ENCODE assay signal across 1 cellular context in genomic region chr17:47895254-47895855, GRCh38.
TF ChIP-seq lines count a peak whose summit lies in the region.

No MANE protein-coding gene starts in this region.

TF ChIP-seq in K562, 482 proteins besides CTCF, POLR2A, EP300 and RAD21 (continued from another document and continues in another):
- 0 out of 2 replicates have a peak, but pooled peaks have one; percentile 3 for TF ChIP-seq ZKSCAN1 (IDR thresholded peaks at IDR 0.05; ENCODE audit: low read depth, low read length)
- no peak for TF ChIP-seq DPF2 (IDR thresholded peaks at IDR 0.05)
- TF ChIP-seq ZNF197 (CRISPR knock-in tag; IDR thresholded peaks at IDR 0.05; ENCODE audit: low read depth) = no peak
- no peak for TF ChIP-seq IFI16 (CRISPR knock-in tag; IDR thresholded peaks at IDR 0.05)
- TF ChIP-seq PHF21A (IDR thresholded peaks at IDR 0.05; ENCODE audit: borderline replicate concordance, low read depth) = no peak
- no peak for TF ChIP-seq SRSF7 (optimal IDR thresholded peaks at IDR 0.05; ENCODE audit: low read depth, low read length)
- no peak for TF ChIP-seq PYGO2 (tag; IDR thresholded peaks at IDR 0.05)
- TF ChIP-seq MEF2A (IDR thresholded peaks at IDR 0.05; ENCODE audit: control insufficient read depth, low read depth, low read length) = peak; percentile 87
- TF ChIP-seq ETV6 (IDR thresholded peaks at IDR 0.05; ENCODE audit: borderline replicate concordance in 1 of 2, low read depth in 2 of 2, low read length in 1 of 2) = no peak
- TF ChIP-seq ETV6 (CRISPR knock-in tag; IDR thresholded peaks at IDR 0.05; ENCODE audit: borderline replicate concordance) = no peak
- TF ChIP-seq HMGXB4 (CRISPR knock-in tag; IDR thresholded peaks at IDR 0.05) = no peak
- TF ChIP-seq FOS (IDR thresholded peaks at IDR 0.05; ENCODE audit: extremely low read depth, insufficient read length) = no peak
- no peak for TF ChIP-seq YBX1 (IDR thresholded peaks at IDR 0.05)
- no peak for TF ChIP-seq BRF1 (IDR thresholded peaks at IDR 0.05; ENCODE audit: borderline replicate concordance, extremely low read depth, insufficient read length)
- no peak for TF ChIP-seq ESRRB (CRISPR knock-in tag; IDR thresholded peaks at IDR 0.05; ENCODE audit: borderline replicate concordance)
- TF ChIP-seq PATZ1 (CRISPR knock-in tag; IDR thresholded peaks at IDR 0.05; ENCODE audit: borderline replicate concordance) = no peak
- no peak for TF ChIP-seq NFXL1 (CRISPR knock-in tag; IDR thresholded peaks at IDR 0.05)
- 0 out of 2 replicates have a peak, but pooled peaks have one; percentile 7 for TF ChIP-seq ZNF24 (IDR thresholded peaks at IDR 0.05)
- no peak for TF ChIP-seq ZSCAN32 (CRISPR knock-in tag; IDR thresholded peaks at IDR 0.05)
- no peak for TF ChIP-seq ZNF75A (CRISPR knock-in tag; IDR thresholded peaks at IDR 0.05)
- no peak for TF ChIP-seq ASH1L (IDR thresholded peaks at IDR 0.05; ENCODE audit: borderline replicate concordance, low read depth, partially characterized antibody)
- no peak for TF ChIP-seq ZNF507 (tag; conservative IDR thresholded peaks at IDR 0.05)
- TF ChIP-seq ZNF445 (CRISPR knock-in tag; IDR thresholded peaks at IDR 0.05; ENCODE audit: low read depth) = peak; percentile 49; the same call in 1 of the 2 replicates
- TF ChIP-seq GABPB2 (CRISPR knock-in tag; conservative IDR thresholded peaks at IDR 0.05) = no peak
- TF ChIP-seq ATF4 (CRISPR knock-in tag; IDR thresholded peaks at IDR 0.05) = 0 out of 2 replicates have a peak, but pooled peaks have one; percentile 39
- no peak for TF ChIP-seq E2F5 (CRISPR knock-in tag; IDR thresholded peaks at IDR 0.05)
- TF ChIP-seq ZNF232 (CRISPR knock-in tag; IDR thresholded peaks at IDR 0.05) = no peak; the same call in 1 of the 2 replicates
- no peak for TF ChIP-seq FOXM1 (IDR thresholded peaks at IDR 0.05; ENCODE audit: low read depth)
- TF ChIP-seq FOXM1 (CRISPR knock-in tag; IDR thresholded peaks at IDR 0.05; ENCODE audit: low read depth) = no peak
- TF ChIP-seq ATF1 (CRISPR knock-in tag; IDR thresholded peaks at IDR 0.05) = no peak
- TF ChIP-seq ATF1 (tag; IDR thresholded peaks at IDR 0.05) = no peak
- no peak for TF ChIP-seq ZNF354B (CRISPR knock-in tag; IDR thresholded peaks at IDR 0.05)
- TF ChIP-seq RUNX1 (IDR thresholded peaks at IDR 0.05; ENCODE audit: low read depth) = no peak
- no peak for TF ChIP-seq ZNF76 (CRISPR knock-in tag; IDR thresholded peaks at IDR 0.05; ENCODE audit: borderline replicate concordance)
- TF ChIP-seq PCBP1 (IDR thresholded peaks at IDR 0.05; ENCODE audit: low read depth, low read length, poor library complexity, severe bottlenecking) = no peak
- TF ChIP-seq ZC3H11A (IDR thresholded peaks at IDR 0.05; ENCODE audit: low read depth, low read length) = no peak
- no peak for TF ChIP-seq ZNF174 (CRISPR knock-in tag; IDR thresholded peaks at IDR 0.05)
- TF ChIP-seq BRF2 (IDR thresholded peaks at IDR 0.05; ENCODE audit: borderline replicate concordance, insufficient read depth, insufficient read length) = no peak
- TF ChIP-seq TSHZ1 (CRISPR knock-in tag; IDR thresholded peaks at IDR 0.05) = no peak
- TF ChIP-seq HIVEP1 (CRISPR knock-in tag; IDR thresholded peaks at IDR 0.05) = no peak
- no peak for TF ChIP-seq ETV1 (tag; conservative IDR thresholded peaks at IDR 0.05; ENCODE audit: low read depth)
- no peak for TF ChIP-seq ZNF518B (CRISPR knock-in tag; IDR thresholded peaks at IDR 0.05)
- 0 out of 2 replicates have a peak, but pooled peaks have one; percentile 24 for TF ChIP-seq LCOR (CRISPR knock-in tag; IDR thresholded peaks at IDR 0.05)
- TF ChIP-seq FOXK1 (CRISPR knock-in tag; IDR thresholded peaks at IDR 0.05; ENCODE audit: borderline replicate concordance) = no peak
- no peak for TF ChIP-seq ZNF668 (CRISPR knock-in tag; IDR thresholded peaks at IDR 0.05)
- TF ChIP-seq RNF2 (IDR thresholded peaks at IDR 0.05) = no peak
- no peak for TF ChIP-seq HMBOX1 (IDR thresholded peaks at IDR 0.05)
- no peak; a peak in 1 of 4 replicates for TF ChIP-seq MLX (CRISPR knock-in tag; conservative IDR thresholded peaks at IDR 0.05)
- TF ChIP-seq FIP1L1 (IDR thresholded peaks at IDR 0.05; ENCODE audit: low read depth, low read length, poor library complexity, severe bottlenecking) = no peak
- TF ChIP-seq FUS (optimal IDR thresholded peaks at IDR 0.05; ENCODE audit: low read depth, low read length) = no peak
- TF ChIP-seq LEF1 (IDR thresholded peaks at IDR 0.05) = no peak
- no peak for TF ChIP-seq PRPF4 (IDR thresholded peaks at IDR 0.05; ENCODE audit: insufficient read depth, low read depth, low read length, poor library complexity, severe bottlenecking)
- TF ChIP-seq NCOA1 (IDR thresholded peaks at IDR 0.05; ENCODE audit: low read depth) = no peak
